18 cellular contexts compared by ENCODE assay signal in the genomic region with DNA sequence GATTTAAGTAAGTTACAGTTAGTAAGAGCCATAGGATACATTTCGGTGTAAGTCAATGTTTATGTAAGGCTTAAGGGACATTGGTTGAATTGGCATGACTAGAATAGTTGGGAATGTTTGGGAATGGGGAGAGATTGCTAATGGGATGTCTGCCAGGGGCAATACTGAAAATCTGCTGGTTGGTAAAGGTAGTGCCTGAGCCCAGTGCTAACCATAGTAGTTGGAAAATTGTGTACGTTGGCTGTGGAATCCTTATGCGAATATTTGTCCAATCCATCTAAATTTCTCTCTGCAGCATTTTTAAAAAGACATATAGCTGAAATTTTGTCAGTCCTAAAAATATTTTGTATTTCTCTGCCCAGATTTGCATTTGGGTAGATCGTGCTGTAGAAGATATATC. TPM values are rescaled to one million over a fixed set of nuclear protein-coding genes. Genes with fewer than 3 reads are reported as not detected.
"Had no signal": no experiment of that assay in that cellular context is flagged by ENCODE, and none has a peak within 500 bp of the region (broad histone marks: within the 10 kb centered on the region; RNA-seq: fewer than 3 reads in every experiment).

No MANE protein-coding gene starts in this region.

RNA-seq across cellular contexts. Expression of a gene that starts 30.3 kb away (rescaled TPM):
- total RNA-seq: hepatocyte, left cardiac atrium, left lobe of liver, left ventricle myocardium superior, lung microvascular endothelial cell, mesenteric fat pad, mucosa of descending colon, myocyte, osteocyte, posterior vena cava, psoas muscle, sigmoid colon, stomach, testis, thyroid gland, transverse colon had no signal
- polyA plus RNA-seq: hepatocyte, keratinocyte, psoas muscle, small intestine had no signal
